In the genomic region with DNA sequence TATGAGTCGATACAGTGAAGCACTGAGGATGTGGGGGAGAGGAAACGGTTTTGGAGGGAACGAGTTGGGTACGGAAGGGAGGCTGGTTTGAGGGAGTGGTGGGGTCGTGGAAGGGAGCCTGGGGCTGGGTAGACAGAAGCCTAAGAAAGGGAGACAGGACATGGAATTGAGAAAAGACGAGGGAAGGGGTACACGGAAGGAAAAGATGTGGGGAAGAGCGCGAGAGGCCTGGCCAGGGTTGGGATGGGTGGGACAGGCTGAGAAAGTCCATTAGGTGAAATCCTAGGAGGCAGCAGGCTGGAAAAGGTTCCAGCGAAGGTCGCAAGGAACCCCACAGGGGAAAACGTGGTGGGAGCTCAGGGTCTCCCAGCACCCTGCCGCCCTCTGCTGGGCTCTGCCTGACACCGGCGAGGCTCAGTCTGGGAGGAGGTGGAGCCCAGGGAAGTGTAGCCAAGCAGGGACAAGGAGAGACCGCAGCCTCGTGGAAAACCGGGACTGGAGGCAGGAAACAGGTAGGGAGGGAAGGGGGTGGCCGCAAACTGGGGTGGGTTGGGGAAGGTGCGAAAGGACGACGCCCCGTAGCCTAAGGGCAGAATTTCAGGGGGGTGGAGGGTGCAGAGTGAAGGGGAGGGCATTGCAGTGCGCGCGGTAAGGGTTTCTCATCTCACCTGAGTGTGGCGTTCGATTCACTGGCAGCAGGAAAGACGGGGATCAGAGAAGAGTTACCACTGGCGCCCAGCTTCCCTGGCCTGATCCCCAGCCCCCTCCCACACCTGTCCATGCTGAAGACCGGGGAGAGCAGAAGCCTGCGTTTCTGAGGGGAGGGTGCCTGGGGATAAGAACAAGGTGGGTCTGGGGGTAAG, we compare ENCODE assay signal across 1 cellular context.
TF ChIP-seq lines count a peak whose summit lies in the region.

No MANE protein-coding gene starts in this region.

TF ChIP-seq in K562, 482 proteins besides CTCF, POLR2A, EP300 and RAD21 (continued from another document and continues in another):
- TF ChIP-seq, protein P1, sequence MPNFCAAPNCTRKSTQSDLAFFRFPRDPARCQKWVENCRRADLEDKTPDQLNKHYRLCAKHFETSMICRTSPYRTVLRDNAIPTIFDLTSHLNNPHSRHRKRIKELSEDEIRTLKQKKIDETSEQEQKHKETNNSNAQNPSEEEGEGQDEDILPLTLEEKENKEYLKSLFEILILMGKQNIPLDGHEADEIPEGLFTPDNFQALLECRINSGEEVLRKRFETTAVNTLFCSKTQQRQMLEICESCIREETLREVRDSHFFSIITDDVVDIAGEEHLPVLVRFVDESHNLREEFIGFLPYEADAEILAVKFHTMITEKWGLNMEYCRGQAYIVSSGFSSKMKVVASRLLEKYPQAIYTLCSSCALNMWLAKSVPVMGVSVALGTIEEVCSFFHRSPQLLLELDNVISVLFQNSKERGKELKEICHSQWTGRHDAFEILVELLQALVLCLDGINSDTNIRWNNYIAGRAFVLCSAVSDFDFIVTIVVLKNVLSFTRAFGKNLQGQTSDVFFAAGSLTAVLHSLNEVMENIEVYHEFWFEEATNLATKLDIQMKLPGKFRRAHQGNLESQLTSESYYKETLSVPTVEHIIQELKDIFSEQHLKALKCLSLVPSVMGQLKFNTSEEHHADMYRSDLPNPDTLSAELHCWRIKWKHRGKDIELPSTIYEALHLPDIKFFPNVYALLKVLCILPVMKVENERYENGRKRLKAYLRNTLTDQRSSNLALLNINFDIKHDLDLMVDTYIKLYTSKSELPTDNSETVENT (CRISPR knock-in tag; IDR thresholded peaks at IDR 0.05) = no peak
- TF ChIP-seq, protein P2, sequence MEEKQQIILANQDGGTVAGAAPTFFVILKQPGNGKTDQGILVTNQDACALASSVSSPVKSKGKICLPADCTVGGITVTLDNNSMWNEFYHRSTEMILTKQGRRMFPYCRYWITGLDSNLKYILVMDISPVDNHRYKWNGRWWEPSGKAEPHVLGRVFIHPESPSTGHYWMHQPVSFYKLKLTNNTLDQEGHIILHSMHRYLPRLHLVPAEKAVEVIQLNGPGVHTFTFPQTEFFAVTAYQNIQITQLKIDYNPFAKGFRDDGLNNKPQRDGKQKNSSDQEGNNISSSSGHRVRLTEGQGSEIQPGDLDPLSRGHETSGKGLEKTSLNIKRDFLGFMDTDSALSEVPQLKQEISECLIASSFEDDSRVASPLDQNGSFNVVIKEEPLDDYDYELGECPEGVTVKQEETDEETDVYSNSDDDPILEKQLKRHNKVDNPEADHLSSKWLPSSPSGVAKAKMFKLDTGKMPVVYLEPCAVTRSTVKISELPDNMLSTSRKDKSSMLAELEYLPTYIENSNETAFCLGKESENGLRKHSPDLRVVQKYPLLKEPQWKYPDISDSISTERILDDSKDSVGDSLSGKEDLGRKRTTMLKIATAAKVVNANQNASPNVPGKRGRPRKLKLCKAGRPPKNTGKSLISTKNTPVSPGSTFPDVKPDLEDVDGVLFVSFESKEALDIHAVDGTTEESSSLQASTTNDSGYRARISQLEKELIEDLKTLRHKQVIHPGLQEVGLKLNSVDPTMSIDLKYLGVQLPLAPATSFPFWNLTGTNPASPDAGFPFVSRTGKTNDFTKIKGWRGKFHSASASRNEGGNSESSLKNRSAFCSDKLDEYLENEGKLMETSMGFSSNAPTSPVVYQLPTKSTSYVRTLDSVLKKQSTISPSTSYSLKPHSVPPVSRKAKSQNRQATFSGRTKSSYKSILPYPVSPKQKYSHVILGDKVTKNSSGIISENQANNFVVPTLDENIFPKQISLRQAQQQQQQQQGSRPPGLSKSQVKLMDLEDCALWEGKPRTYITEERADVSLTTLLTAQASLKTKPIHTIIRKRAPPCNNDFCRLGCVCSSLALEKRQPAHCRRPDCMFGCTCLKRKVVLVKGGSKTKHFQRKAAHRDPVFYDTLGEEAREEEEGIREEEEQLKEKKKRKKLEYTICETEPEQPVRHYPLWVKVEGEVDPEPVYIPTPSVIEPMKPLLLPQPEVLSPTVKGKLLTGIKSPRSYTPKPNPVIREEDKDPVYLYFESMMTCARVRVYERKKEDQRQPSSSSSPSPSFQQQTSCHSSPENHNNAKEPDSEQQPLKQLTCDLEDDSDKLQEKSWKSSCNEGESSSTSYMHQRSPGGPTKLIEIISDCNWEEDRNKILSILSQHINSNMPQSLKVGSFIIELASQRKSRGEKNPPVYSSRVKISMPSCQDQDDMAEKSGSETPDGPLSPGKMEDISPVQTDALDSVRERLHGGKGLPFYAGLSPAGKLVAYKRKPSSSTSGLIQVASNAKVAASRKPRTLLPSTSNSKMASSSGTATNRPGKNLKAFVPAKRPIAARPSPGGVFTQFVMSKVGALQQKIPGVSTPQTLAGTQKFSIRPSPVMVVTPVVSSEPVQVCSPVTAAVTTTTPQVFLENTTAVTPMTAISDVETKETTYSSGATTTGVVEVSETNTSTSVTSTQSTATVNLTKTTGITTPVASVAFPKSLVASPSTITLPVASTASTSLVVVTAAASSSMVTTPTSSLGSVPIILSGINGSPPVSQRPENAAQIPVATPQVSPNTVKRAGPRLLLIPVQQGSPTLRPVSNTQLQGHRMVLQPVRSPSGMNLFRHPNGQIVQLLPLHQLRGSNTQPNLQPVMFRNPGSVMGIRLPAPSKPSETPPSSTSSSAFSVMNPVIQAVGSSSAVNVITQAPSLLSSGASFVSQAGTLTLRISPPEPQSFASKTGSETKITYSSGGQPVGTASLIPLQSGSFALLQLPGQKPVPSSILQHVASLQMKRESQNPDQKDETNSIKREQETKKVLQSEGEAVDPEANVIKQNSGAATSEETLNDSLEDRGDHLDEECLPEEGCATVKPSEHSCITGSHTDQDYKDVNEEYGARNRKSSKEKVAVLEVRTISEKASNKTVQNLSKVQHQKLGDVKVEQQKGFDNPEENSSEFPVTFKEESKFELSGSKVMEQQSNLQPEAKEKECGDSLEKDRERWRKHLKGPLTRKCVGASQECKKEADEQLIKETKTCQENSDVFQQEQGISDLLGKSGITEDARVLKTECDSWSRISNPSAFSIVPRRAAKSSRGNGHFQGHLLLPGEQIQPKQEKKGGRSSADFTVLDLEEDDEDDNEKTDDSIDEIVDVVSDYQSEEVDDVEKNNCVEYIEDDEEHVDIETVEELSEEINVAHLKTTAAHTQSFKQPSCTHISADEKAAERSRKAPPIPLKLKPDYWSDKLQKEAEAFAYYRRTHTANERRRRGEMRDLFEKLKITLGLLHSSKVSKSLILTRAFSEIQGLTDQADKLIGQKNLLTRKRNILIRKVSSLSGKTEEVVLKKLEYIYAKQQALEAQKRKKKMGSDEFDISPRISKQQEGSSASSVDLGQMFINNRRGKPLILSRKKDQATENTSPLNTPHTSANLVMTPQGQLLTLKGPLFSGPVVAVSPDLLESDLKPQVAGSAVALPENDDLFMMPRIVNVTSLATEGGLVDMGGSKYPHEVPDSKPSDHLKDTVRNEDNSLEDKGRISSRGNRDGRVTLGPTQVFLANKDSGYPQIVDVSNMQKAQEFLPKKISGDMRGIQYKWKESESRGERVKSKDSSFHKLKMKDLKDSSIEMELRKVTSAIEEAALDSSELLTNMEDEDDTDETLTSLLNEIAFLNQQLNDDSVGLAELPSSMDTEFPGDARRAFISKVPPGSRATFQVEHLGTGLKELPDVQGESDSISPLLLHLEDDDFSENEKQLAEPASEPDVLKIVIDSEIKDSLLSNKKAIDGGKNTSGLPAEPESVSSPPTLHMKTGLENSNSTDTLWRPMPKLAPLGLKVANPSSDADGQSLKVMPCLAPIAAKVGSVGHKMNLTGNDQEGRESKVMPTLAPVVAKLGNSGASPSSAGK (IDR thresholded peaks at IDR 0.05) = peak; percentile 81
- TF ChIP-seq, protein P3, sequence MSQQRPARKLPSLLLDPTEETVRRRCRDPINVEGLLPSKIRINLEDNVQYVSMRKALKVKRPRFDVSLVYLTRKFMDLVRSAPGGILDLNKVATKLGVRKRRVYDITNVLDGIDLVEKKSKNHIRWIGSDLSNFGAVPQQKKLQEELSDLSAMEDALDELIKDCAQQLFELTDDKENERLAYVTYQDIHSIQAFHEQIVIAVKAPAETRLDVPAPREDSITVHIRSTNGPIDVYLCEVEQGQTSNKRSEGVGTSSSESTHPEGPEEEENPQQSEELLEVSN (IDR thresholded peaks at IDR 0.05; ENCODE audit: borderline replicate concordance in 1 of 2, extremely low read depth in 1 of 2, insufficient read depth in 1 of 2, insufficient read length in 1 of 2, low read depth in 1 of 2, low read length in 1 of 2, poor library complexity in 1 of 2, severe bottlenecking in 1 of 2) = peak in 1 of 2 experiments; percentile 74
- TF ChIP-seq ZSCAN29 (IDR thresholded peaks at IDR 0.05) (no peak), POLR2B (IDR thresholded peaks at IDR 0.05; ENCODE audit: low read depth, partially characterized antibody) (peak; percentile 60), ZNF79 (CRISPR knock-in tag; IDR thresholded peaks at IDR 0.05; ENCODE audit: low read depth) (no peak), RAD51 (IDR thresholded peaks at IDR 0.05; ENCODE audit: borderline replicate concordance, low read depth) (no peak), SIN3A (IDR thresholded peaks at IDR 0.05; ENCODE audit: borderline replicate concordance in 2 of 2, control insufficient read depth in 1 of 2, low read depth in 2 of 2, low read length in 2 of 2) (peak; percentile 4 to 84; a peak in 1 of 4 replicates), SP1 (CRISPR knock-in tag; IDR thresholded peaks at IDR 0.05) (peak; percentile 54; the same call in 1 of the 2 replicates), PTBP1 (IDR thresholded peaks at IDR 0.05; ENCODE audit: low read depth, low read length) (no peak), ZNF707 (CRISPR knock-in tag; conservative IDR thresholded peaks at IDR 0.05) (no peak), PHB2 (IDR thresholded peaks at IDR 0.05; ENCODE audit: low read depth) (peak; percentile 62; the same call in 1 of the 2 replicates), MXI1 (IDR thresholded peaks at IDR 0.05; ENCODE audit: low read depth, low read length) (peak; percentile 57; the same call in 1 of the 2 replicates), MAFK (IDR thresholded peaks at IDR 0.05; ENCODE audit: low read length) (no peak), HLTF (IDR thresholded peaks at IDR 0.05) (peak; percentile 92), CREM (IDR thresholded peaks at IDR 0.05; ENCODE audit: low read depth) (peak; percentile 57), DNMT1 (IDR thresholded peaks at IDR 0.05) (peak; percentile 48; the same call in 1 of the 2 replicates), HDAC1 (IDR thresholded peaks at IDR 0.05) (peak; percentile 38 to 89; a peak in 2 of 4 replicates), TCF3 (CRISPR knock-in tag; IDR thresholded peaks at IDR 0.05) (peak; percentile 17; the same call in 1 of the 2 replicates), SOX6 (IDR thresholded peaks at IDR 0.05) (peak; percentile 25; the same call in 1 of the 2 replicates), PHF8 (IDR thresholded peaks at IDR 0.05; ENCODE audit: borderline replicate concordance, low read length) (peak; percentile 71; the same call in 1 of the 2 replicates), PHF20 (IDR thresholded peaks at IDR 0.05; ENCODE audit: partially characterized antibody) (peak; percentile 39)
- TF ChIP-seq, protein P4, sequence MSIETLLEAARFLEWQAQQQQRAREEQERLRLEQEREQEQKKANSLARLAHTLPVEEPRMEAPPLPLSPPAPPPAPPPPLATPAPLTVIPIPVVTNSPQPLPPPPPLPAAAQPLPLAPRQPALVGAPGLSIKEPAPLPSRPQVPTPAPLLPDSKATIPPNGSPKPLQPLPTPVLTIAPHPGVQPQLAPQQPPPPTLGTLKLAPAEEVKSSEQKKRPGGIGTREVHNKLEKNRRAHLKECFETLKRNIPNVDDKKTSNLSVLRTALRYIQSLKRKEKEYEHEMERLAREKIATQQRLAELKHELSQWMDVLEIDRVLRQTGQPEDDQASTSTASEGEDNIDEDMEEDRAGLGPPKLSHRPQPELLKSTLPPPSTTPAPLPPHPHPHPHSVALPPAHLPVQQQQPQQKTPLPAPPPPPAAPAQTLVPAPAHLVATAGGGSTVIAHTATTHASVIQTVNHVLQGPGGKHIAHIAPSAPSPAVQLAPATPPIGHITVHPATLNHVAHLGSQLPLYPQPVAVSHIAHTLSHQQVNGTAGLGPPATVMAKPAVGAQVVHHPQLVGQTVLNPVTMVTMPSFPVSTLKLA (conservative IDR thresholded peaks at IDR 0.05) = peak; percentile 68 to 75; a peak in 3 of 4 replicates
- TF ChIP-seq, protein P5, sequence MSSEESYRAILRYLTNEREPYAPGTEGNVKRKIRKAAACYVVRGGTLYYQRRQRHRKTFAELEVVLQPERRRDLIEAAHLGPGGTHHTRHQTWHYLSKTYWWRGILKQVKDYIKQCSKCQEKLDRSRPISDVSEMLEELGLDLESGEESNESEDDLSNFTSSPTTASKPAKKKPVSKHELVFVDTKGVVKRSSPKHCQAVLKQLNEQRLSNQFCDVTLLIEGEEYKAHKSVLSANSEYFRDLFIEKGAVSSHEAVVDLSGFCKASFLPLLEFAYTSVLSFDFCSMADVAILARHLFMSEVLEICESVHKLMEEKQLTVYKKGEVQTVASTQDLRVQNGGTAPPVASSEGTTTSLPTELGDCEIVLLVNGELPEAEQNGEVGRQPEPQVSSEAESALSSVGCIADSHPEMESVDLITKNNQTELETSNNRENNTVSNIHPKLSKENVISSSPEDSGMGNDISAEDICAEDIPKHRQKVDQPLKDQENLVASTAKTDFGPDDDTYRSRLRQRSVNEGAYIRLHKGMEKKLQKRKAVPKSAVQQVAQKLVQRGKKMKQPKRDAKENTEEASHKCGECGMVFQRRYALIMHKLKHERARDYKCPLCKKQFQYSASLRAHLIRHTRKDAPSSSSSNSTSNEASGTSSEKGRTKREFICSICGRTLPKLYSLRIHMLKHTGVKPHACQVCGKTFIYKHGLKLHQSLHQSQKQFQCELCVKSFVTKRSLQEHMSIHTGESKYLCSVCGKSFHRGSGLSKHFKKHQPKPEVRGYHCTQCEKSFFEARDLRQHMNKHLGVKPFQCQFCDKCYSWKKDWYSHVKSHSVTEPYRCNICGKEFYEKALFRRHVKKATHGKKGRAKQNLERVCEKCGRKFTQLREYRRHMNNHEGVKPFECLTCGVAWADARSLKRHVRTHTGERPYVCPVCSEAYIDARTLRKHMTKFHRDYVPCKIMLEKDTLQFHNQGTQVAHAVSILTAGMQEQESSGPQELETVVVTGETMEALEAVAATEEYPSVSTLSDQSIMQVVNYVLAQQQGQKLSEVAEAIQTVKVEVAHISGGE (CRISPR knock-in tag; IDR thresholded peaks at IDR 0.05) = 0 out of 6 replicates have a peak, but pooled peaks of 1 of the 3 experiments have one; percentile 33
- TF ChIP-seq, protein P6, sequence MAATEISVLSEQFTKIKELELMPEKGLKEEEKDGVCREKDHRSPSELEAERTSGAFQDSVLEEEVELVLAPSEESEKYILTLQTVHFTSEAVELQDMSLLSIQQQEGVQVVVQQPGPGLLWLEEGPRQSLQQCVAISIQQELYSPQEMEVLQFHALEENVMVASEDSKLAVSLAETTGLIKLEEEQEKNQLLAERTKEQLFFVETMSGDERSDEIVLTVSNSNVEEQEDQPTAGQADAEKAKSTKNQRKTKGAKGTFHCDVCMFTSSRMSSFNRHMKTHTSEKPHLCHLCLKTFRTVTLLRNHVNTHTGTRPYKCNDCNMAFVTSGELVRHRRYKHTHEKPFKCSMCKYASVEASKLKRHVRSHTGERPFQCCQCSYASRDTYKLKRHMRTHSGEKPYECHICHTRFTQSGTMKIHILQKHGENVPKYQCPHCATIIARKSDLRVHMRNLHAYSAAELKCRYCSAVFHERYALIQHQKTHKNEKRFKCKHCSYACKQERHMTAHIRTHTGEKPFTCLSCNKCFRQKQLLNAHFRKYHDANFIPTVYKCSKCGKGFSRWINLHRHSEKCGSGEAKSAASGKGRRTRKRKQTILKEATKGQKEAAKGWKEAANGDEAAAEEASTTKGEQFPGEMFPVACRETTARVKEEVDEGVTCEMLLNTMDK (IDR thresholded peaks at IDR 0.05; ENCODE audit: borderline replicate concordance, insufficient read depth, low read depth, low read length, poor library complexity, severe bottlenecking) = peak; percentile 99
